21 cellular contexts compared by ENCODE assay signal in the genomic region with DNA sequence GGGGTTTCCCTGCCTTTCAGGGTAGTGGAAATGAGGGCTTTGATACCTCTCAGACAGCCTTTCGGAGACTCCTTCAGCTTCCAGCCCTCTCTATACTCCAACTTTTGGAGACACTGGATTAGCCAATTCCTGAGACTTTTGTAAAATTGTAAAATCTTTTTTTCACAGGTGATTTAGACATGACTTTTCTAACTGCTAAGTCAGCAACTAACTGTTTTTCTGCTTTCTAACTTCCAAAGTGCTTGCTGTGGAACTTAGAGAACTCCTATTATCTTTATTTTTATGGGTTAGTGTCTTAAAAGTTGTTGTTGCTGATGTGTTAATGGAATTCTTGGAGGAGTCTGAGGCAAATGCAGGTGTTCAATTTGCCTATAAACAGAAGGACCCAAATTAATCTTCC.
A peak's percentile ranks its signal among the peaks of the same experiment; 100 is the strongest.
DNase-seq lines count a peak whose midpoint lies in the region; ATAC-seq, FAIRE-seq and TF ChIP-seq lines count a peak whose summit lies in the region.
"Had no signal": no experiment of that assay in that cellular context is flagged by ENCODE, and none has a peak within 500 bp of the region (broad histone marks: within the 10 kb centered on the region; RNA-seq: fewer than 3 reads in every experiment).

No MANE protein-coding gene starts in this region.

- H3K27me3 Mint-ChIP-seq in activated T-helper 17 cell treated with anti-CD3 and anti-CD28 coated beads, Interleukin-2, amount 50 U/mL, for 72 hours: no peaks in the 10 kb centered on the region
- H3K27me3 Mint-ChIP-seq: CD4-positive, alpha-beta T cell had no signal

- H3K27ac Mint-ChIP-seq in activated T-helper 17 cell treated with anti-CD3 and anti-CD28 coated beads, Interleukin-2, amount 50 U/mL, for 72 hours: peak overlapping the region; percentile 68
- H3K27ac Mint-ChIP-seq: B cell; CD4-positive, alpha-beta T cell; CD8-positive, alpha-beta T cell had no signal

- H3K9ac ChIP-seq in parathyroid adenoma: no peak overlapping the region
- H3K9ac ChIP-seq: BLaER1 treated with 17β-estradiol and CSF1 and Interleukin-3, amounts not matched to agents 10 nM and 100 nM had no signal

- H3K4me3 ChIP-seq in A549: no peak overlapping the region
- no peak overlapping the region for H3K4me3 ChIP-seq in parathyroid adenoma (ENCODE audit: low read depth, low read length)
- H3K4me3 ChIP-seq: BLaER1 treated with 17β-estradiol and CSF1 and Interleukin-3, amounts not matched to agents 10 nM and 100 nM had no signal

- no peaks in the 10 kb centered on the region for H3K9me3 ChIP-seq in A549
- H3K9me3 ChIP-seq in parathyroid adenoma (ENCODE audit: control insufficient read depth, low read length): no peaks in the 10 kb centered on the region
- H3K9me3 ChIP-seq: Caco-2 had no signal

- no peak for ATAC-seq in A549
- ATAC-seq in activated T-helper 17 cell treated with anti-CD3 and anti-CD28 coated beads, Interleukin-2, amount 50 U/mL, for 72 hours (replicated peaks): no peak
- ATAC-seq: CD8-positive, alpha-beta T cell had no signal

- peak overlapping the region; percentile 9 for H2AFZ ChIP-seq in parathyroid adenoma

- FAIRE-seq in A549 (lab: Jason Lieb, UNC): no peak
- FAIRE-seq in GM12891 (lab: Jason Lieb, UNC): no peak
- FAIRE-seq: A204.1, D721Med, G401.6, GM12892, GM18507 had no signal

- no peak for TF ChIP-seq RAD21 in A549 (conservative IDR thresholded peaks at IDR 0.05 in 1 of 2, IDR thresholded peaks at IDR 0.05 in 1 of 2)

- H3K4me1 ChIP-seq in A549 (no peaks in the 10 kb centered on the region), parathyroid adenoma (no peaks in the 10 kb centered on the region)
- H3K4me1 ChIP-seq: Caco-2 had no signal

- H3K36me3 Mint-ChIP-seq in activated T-helper 17 cell treated with anti-CD3 and anti-CD28 coated beads, Interleukin-2, amount 50 U/mL, for 72 hours (ENCODE audit: low read depth): peaks cover 11% of the 10 kb centered on the region
- H3K36me3 Mint-ChIP-seq: CD8-positive, alpha-beta T cell had no signal

- H3K4me3 Mint-ChIP-seq in activated T-helper 17 cell treated with anti-CD3 and anti-CD28 coated beads, Interleukin-2, amount 50 U/mL, for 72 hours: no peak overlapping the region
- H3K4me3 Mint-ChIP-seq: B cell; CD4-positive, alpha-beta T cell; CD8-positive, alpha-beta T cell had no signal

- H3K79me2 ChIP-seq in parathyroid adenoma: no peaks in the 10 kb centered on the region

- H3K4me2 ChIP-seq in A549: no peak overlapping the region
- no peak overlapping the region for H3K4me2 ChIP-seq in parathyroid adenoma (ENCODE audit: low read length)
- H3K4me2 ChIP-seq: BLaER1 treated with 17β-estradiol and CSF1 and Interleukin-3, amounts not matched to agents 10 nM and 100 nM had no signal

- no peak for DNase-seq in A549 (ENCODE audit: low read depth in 1 of 2, low spot score in 1 of 2)
- no peak for DNase-seq in GM12891 (ENCODE audit: insufficient read length, low spot score)
- DNase-seq in mesenteric fat pad (ENCODE audit: low spot score): no peak
- DNase-seq: 8988T; AML-193; Caco-2; Calu3; CD4-positive, alpha-beta T cell; CD8-positive, alpha-beta T cell; DMS79 treated with DMSO at 0.1 percent for 48 hours; GF-D8 had no signal

- peaks cover 9% of the 10 kb centered on the region for H3K9me3 Mint-ChIP-seq in activated T-helper 17 cell treated with anti-CD3 and anti-CD28 coated beads, Interleukin-2, amount 50 U/mL, for 72 hours
- H3K9me3 Mint-ChIP-seq: CD4-positive, alpha-beta T cell; CD8-positive, alpha-beta T cell had no signal

- POLR2A ChIA-PET in A549 (lab: Yijun Ruan, JAX): no interaction called here

- TF ChIP-seq EP300 in A549 (IDR thresholded peaks at IDR 0.05): no peak

- H3K27ac ChIP-seq in A549: no peak overlapping the region
- no peak overlapping the region for H3K27ac ChIP-seq in parathyroid adenoma
- H3K27ac ChIP-seq: BLaER1 treated with 17β-estradiol and CSF1 and Interleukin-3, amounts not matched to agents 10 nM and 100 nM; C4-2B had no signal

- no peaks in the 10 kb centered on the region for H3K27me3 ChIP-seq in parathyroid adenoma (ENCODE audit: control insufficient read depth, insufficient read depth, low read length)
- H3K27me3 ChIP-seq: BLaER1 treated with 17β-estradiol and CSF1 and Interleukin-3, amounts not matched to agents 10 nM and 100 nM had no signal

- TF ChIP-seq POLR2A in A549 (IDR thresholded peaks at IDR 0.05; ENCODE audit: low read length) (no peak), GM12891 (IDR thresholded peaks at IDR 0.05; ENCODE audit: low read depth, low read length) (no peak)

- 36% methylated on average over 1 of the region's 1 CpG for whole genome bisulfite sequencing in A549 (ENCODE audit: missing lambda C conversion rate)

- CTCF ChIA-PET in A549 (lab: Yijun Ruan, JAX): no interaction called here

- peaks cover 2% of the 10 kb centered on the region for H3K4me1 Mint-ChIP-seq in activated T-helper 17 cell treated with anti-CD3 and anti-CD28 coated beads, Interleukin-2, amount 50 U/mL, for 72 hours
- H3K4me1 Mint-ChIP-seq: B cell had no signal

- TF ChIP-seq CTCF in A549 (IDR thresholded peaks at IDR 0.05) (no peak), parathyroid adenoma (IDR thresholded peaks at IDR 0.05) (no peak)

- no peaks in the 10 kb centered on the region for H3K36me3 ChIP-seq in parathyroid adenoma (ENCODE audit: control insufficient read depth, insufficient read depth, low read length)
- H3K36me3 ChIP-seq: BLaER1 treated with 17β-estradiol and CSF1 and Interleukin-3, amounts not matched to agents 10 nM and 100 nM had no signal

TF ChIP-seq in A549, 52 proteins besides CTCF, POLR2A, EP300 and RAD21:
- TF ChIP-seq, protein P1, sequence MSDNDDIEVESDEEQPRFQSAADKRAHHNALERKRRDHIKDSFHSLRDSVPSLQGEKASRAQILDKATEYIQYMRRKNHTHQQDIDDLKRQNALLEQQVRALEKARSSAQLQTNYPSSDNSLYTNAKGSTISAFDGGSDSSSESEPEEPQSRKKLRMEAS (IDR thresholded peaks at IDR 0.05): no peak
- TF ChIP-seq MAFK (IDR thresholded peaks at IDR 0.05; ENCODE audit: partially characterized antibody): peak; percentile 50

TF ChIP-seq in GM12891, 5 proteins besides CTCF, POLR2A, EP300 and RAD21:
- TF ChIP-seq TAF1 (IDR thresholded peaks at IDR 0.05; ENCODE audit: low read depth, low read length) (no peak), POLR2AphosphoS5 (IDR thresholded peaks at IDR 0.05; ENCODE audit: low read depth, low read length) (no peak), POU2F2 (IDR thresholded peaks at IDR 0.05; ENCODE audit: low read depth, low read length) (no peak), SPI1 (IDR thresholded peaks at IDR 0.05; ENCODE audit: low read depth, low read length) (no peak), PAX5 (IDR thresholded peaks at IDR 0.05; ENCODE audit: insufficient read depth, low read length, severe bottlenecking) (no peak)
